In the genomic region with DNA sequence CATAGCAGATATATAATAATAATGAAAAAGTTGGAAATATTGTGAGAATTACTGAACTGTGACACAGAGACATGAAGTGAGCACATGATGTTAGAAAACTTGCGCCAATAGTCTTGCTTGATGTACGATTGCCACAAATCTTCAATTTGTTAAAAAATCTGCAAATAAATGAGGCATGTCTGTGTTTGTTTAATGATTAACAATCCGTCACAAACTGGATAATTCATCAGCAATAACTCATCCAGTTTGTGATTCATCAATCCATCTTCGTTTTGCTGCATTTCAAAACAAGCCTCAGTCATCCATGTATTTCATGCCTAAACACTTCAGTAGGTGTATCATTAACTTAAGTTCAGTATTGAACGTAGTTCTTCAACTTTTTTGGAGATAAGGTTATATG, we compare ENCODE assay signal across 27 cellular contexts. TPM values are rescaled to one million over a fixed set of nuclear protein-coding genes. Genes with fewer than 3 reads are reported as not detected.
A peak's percentile ranks its signal among the peaks of the same experiment; 100 is the strongest.
DNase-seq lines count a peak whose midpoint lies in the region; ATAC-seq, FAIRE-seq and TF ChIP-seq lines count a peak whose summit lies in the region.
"Had no signal": no experiment of that assay in that cellular context is flagged by ENCODE, and none has a peak within 500 bp of the region (broad histone marks: within the 10 kb centered on the region; RNA-seq: fewer than 3 reads in every experiment).

No MANE protein-coding gene starts in this region.

- POLR2A ChIA-PET in A549 (lab: Yijun Ruan, JAX): interaction anchor here (1.6 kb wide), 1 partner anchor 34 kb away, joined by 5 read pairs; a partner anchor contains a TSS

- H4K20me1 ChIP-seq in mammary epithelial cell (ENCODE audit: insufficient read depth, low read length): no peaks in the 10 kb centered on the region

- intact Hi-C loops in mammary epithelial cell (cut with micrococcal nuclease): no loop called here
- intact Hi-C loops in Right ventricle myocardium superior (cut with DNase I): no loop called here

- H3K4me1 ChIP-seq in A549 (peaks cover 18% of the 10 kb centered on the region), mammary epithelial cell (ENCODE audit: insufficient read depth, low read length) (peaks cover 22% of the 10 kb centered on the region)
- H3K4me1 ChIP-seq: suprapubic skin had no signal

- CTCF ChIA-PET in A549 (lab: Yijun Ruan, JAX) (interaction anchor here (1.0 to 1.4 kb wide), 2 partner anchors 13 to 15 kb away, joined by 4 to 6 read pairs; no protein-coding TSS in a partner anchor), mammary epithelial cell (lab: Charles Lee; ENCODE audit: low non-redundant PET) (no interaction called here)

- BruUV-seq in mammary epithelial cell (replicated peaks; lab: Mats Ljungman, UMichigan): no TSS peak

- no peak for TF ChIP-seq EP300 in A549 (IDR thresholded peaks at IDR 0.05)

- H3K9me3 ChIP-seq in A549: no peaks in the 10 kb centered on the region
- H3K9me3 ChIP-seq in mammary epithelial cell (replicated peaks; ENCODE audit: insufficient read depth, low read length): no peaks in the 10 kb centered on the region
- H3K9me3 ChIP-seq: suprapubic skin had no signal

- in situ Hi-C loops in mammary epithelial cell (cut with MboI; ENCODE audit: low sequenced_read_pairs in 2 of 2): no loop called here

- peaks cover 48% of the 10 kb centered on the region for H3K36me3 Mint-ChIP-seq in HFFc6 (ENCODE audit: low read depth)
- H3K36me3 Mint-ChIP-seq in type B pancreatic cell: peaks cover 31% of the 10 kb centered on the region

- ATAC-seq in A549: peak; percentile 33 to 49; a peak in 2 of 6 replicates
- ATAC-seq in Right ventricle myocardium superior (ENCODE audit: poor library complexity): no peak
- ATAC-seq: left colon, Right ventricle myocardium inferior had no signal

- H3K27me3 ChIP-seq in mammary epithelial cell (ENCODE audit: insufficient read depth, low read length) (no peaks in the 10 kb centered on the region), kidney epithelial cell (ENCODE audit: control insufficient read depth, insufficient read depth, low read length) (no peaks in the 10 kb centered on the region)
- H3K27me3 ChIP-seq: suprapubic skin had no signal

- no peak for TF ChIP-seq RAD21 in A549 (conservative IDR thresholded peaks at IDR 0.05 in 1 of 2, IDR thresholded peaks at IDR 0.05 in 1 of 2)

- H3K9me3 Mint-ChIP-seq in HFFc6: no peaks in the 10 kb centered on the region
- H3K9me3 Mint-ChIP-seq in type B pancreatic cell: no peaks in the 10 kb centered on the region
- H3K9me3 Mint-ChIP-seq: memory B cell had no signal

- no peak overlapping the region for H3K4me3 Mint-ChIP-seq in HFFc6
- no peak overlapping the region for H3K4me3 Mint-ChIP-seq in type B pancreatic cell
- H3K4me3 Mint-ChIP-seq: activated B cell treated with CpG ODN at 0.5 μM for 24 hours, brain, memory B cell had no signal

- no peak for TF ChIP-seq POLR2A in A549 (IDR thresholded peaks at IDR 0.05; ENCODE audit: low read length)

- H3K27ac ChIP-seq in A549 (0 out of 6 replicates have a peak overlapping the region, but pooled peaks of 1 of the 2 experiments have one; percentile 3), mammary epithelial cell (ENCODE audit: insufficient read depth, low read depth, low read length) (peak overlapping the region; percentile 2)
- H3K27ac ChIP-seq: skin epidermis, suprapubic skin had no signal

- 21% methylated on average over 5 of the region's 5 CpGs for WGBS in A549 (ENCODE audit: missing lambda C conversion rate)
- WGBS in mammary epithelial cell (ENCODE audit: low coverage, missing lambda C conversion rate): 24% methylated on average over 5 of the region's 5 CpGs

- peak; percentile 81 for FAIRE-seq in A549 (lab: Jason Lieb, UNC)
- FAIRE-seq: A204.1, GM12892, H54 had no signal

- H3K9ac ChIP-seq in mammary epithelial cell (ENCODE audit: insufficient read depth, low read length): no peak overlapping the region

- no peak overlapping the region for H2AFZ ChIP-seq in mammary epithelial cell (ENCODE audit: low read depth, low read length)

- peaks cover 33% of the 10 kb centered on the region for H3K4me1 Mint-ChIP-seq in HFFc6 (ENCODE audit: low read depth)
- no peaks in the 10 kb centered on the region for H3K4me1 Mint-ChIP-seq in type B pancreatic cell (ENCODE audit: unreplicated experiment)
- H3K4me1 Mint-ChIP-seq: activated B cell treated with CpG ODN at 0.5 μM for 24 hours, brain, memory B cell had no signal

- no peaks in the 10 kb centered on the region for H3K27me3 Mint-ChIP-seq in HFFc6 (ENCODE audit: insufficient read depth)
- no peaks in the 10 kb centered on the region for H3K27me3 Mint-ChIP-seq in type B pancreatic cell
- H3K27me3 Mint-ChIP-seq: activated B cell treated with CpG ODN at 0.5 μM for 24 hours, brain, memory B cell had no signal

- no peak for TF ChIP-seq CTCF in A549 (IDR thresholded peaks at IDR 0.05)
- no peak for TF ChIP-seq CTCF in HFFc6 (IDR thresholded peaks at IDR 0.05)
- TF ChIP-seq CTCF in mammary epithelial cell (conservative IDR thresholded peaks at IDR 0.05 in 1 of 2, IDR thresholded peaks at IDR 0.05 in 1 of 2; ENCODE audit: extremely low read depth in 1 of 2, insufficient read depth in 1 of 2, low read depth in 1 of 2, low read length in 2 of 2): no peak
- TF ChIP-seq CTCF in kidney epithelial cell (IDR thresholded peaks at IDR 0.05; ENCODE audit: insufficient read depth, low read length, poor library complexity, severe bottlenecking): no peak
- TF ChIP-seq CTCF in type B pancreatic cell (conservative IDR thresholded peaks at IDR 0.05): no peak

- DNase-seq in A549 (ENCODE audit: low read depth in 1 of 2, low spot score in 1 of 2): peak in 1 of 2 experiments; percentile 19
- DNase-seq in HFFc6: peak; percentile 7
- DNase-seq in mammary epithelial cell: peak; percentile 75
- DNase-seq in kidney epithelial cell (ENCODE audit: low read depth): peak; percentile 51
- no peak for DNase-seq in foreskin melanocyte
- no peak for DNase-seq in NCI-H1417 treated with DMSO at 0.1 percent for 48 hours (lab: John Stamatoyannopoulos, UW)
- no peak for DNase-seq in Right ventricle myocardium superior
- no peak for DNase-seq in type B pancreatic cell (ENCODE audit: extremely low spot score, unreplicated experiment)
- DNase-seq: activated B cell treated with CpG ODN at 0.5 μM for 24 hours; activated CD4-positive, alpha-beta T cell treated with anti-CD3 and anti-CD28 coated beads, Interleukin-2, amount 50 U/mL, for 4 hours; activated CD8-positive, alpha-beta memory T cell treated with anti-CD3 and anti-CD28 coated beads, Interleukin-2, amount 50 U/mL, for 4 hours; DND-41; effector CD4-positive, alpha-beta T cell; head of caudate nucleus; Kasumi-1; left colon; NCI-H187; NCI-H69; T1000 had no signal

- H3K27ac Mint-ChIP-seq in HFFc6: peak overlapping the region; percentile 33; the same call in 1 of the 2 replicates
- H3K27ac Mint-ChIP-seq in type B pancreatic cell: no peak overlapping the region
- H3K27ac Mint-ChIP-seq: activated B cell treated with CpG ODN at 0.5 μM for 24 hours, brain, memory B cell had no signal

- H3K4me2 ChIP-seq in A549 (peak overlapping the region; percentile 21; the same call in 2 of the 3 replicates), mammary epithelial cell (ENCODE audit: insufficient read depth, low read depth, low read length) (peak overlapping the region; percentile 11)

- H3K36me3 ChIP-seq in mammary epithelial cell (ENCODE audit: insufficient read depth, low read length) (peaks cover 21% of the 10 kb centered on the region), kidney epithelial cell (ENCODE audit: control insufficient read depth, insufficient read depth, low read length) (peaks cover 4% of the 10 kb centered on the region)

- dilution Hi-C loops in mammary epithelial cell (cut with HindIII; ENCODE audit: low sequenced_read_pairs): no loop called here

- H3K4me3 ChIP-seq in A549 (no peak overlapping the region), mammary epithelial cell (replicated peaks in 1 of 3; ENCODE audit: insufficient read depth in 1 of 3, low read depth in 2 of 3, low read length in 3 of 3) (no peak overlapping the region), kidney epithelial cell (ENCODE audit: low read depth, low read length) (no peak overlapping the region)
- H3K4me3 ChIP-seq: skin epidermis, suprapubic skin had no signal

- peaks cover 3% of the 10 kb centered on the region for H3K79me2 ChIP-seq in mammary epithelial cell (ENCODE audit: insufficient read depth, low read length)

RNA-seq across cellular contexts. Expression of a gene that starts 25.5 kb away (rescaled TPM):
- polyA plus RNA-seq in A549 (2011; rRNA removed): 291 and 338 TPM in 2 replicates
- 133 and 172 TPM in 2 replicates for polyA plus RNA-seq in A549 (2012; cell fraction: cytosol; rRNA removed)
- polyA plus RNA-seq in A549 (2012; cell fraction: nucleus; rRNA removed): 55.4 and 118 TPM in 2 replicates
- polyA plus RNA-seq in A549 (2017; fragmentation: RNase III; extraction: RNeasy Plus Mini Kit Qiagen cat#74134 plus additional on column Dnase treatment): 202 to 209 TPM (median 207 TPM) in 3 replicates
- 162 and 325 TPM in 2 replicates for polyA minus RNA-seq in A549 (2011; rRNA and poly(A)+ RNA removed)
- total RNA-seq in HFFc6 (2021; fragmentation: NEBNext Ultra II Directional; extraction: Animal tissue kit (Norgen Biotek cat#: 25700)): 10 to 100 TPM; 59.7 to 71.0 (median 67.7) TPM
- 10 to 100 TPM; 58.5 to 72.9 TPM for total RNA-seq in mammary epithelial cell
- polyA plus RNA-seq in mammary epithelial cell: 88.3 TPM
- polyA minus RNA-seq in mammary epithelial cell: 250 TPM
- total RNA-seq in kidney epithelial cell: 122 and 178 TPM in 2 replicates
- total RNA-seq in Right ventricle myocardium superior: 108 TPM
- total RNA-seq in type B pancreatic cell (ENCODE audit: low replicate concordance): 61.6 and 66.4 TPM in 2 replicates

RNA-seq across cellular contexts. Expression of a gene that starts 34.0 kb away (rescaled TPM):
- polyA plus RNA-seq in A549 (2011; rRNA removed) (158 and 186 TPM in 2 replicates), A549 (2017; fragmentation: RNase III; extraction: RNeasy Plus Mini Kit Qiagen cat#74134 plus additional on column Dnase treatment) (71.4 to 74.8 TPM (median 72.2 TPM) in 3 replicates), mammary epithelial cell (88.6 TPM)
- 55.5 and 64.6 TPM in 2 replicates for polyA plus RNA-seq in A549 (2012; cell fraction: cytosol; rRNA removed)
- 48.7 and 64.7 TPM in 2 replicates for polyA plus RNA-seq in A549 (2012; cell fraction: nucleus; rRNA removed)
- polyA minus RNA-seq in A549 (2011; rRNA and poly(A)+ RNA removed): 133 and 151 TPM in 2 replicates
- total RNA-seq in HFFc6 (2021; fragmentation: NEBNext Ultra II Directional; extraction: Animal tissue kit (Norgen Biotek cat#: 25700)): 10 to 100 TPM; 50.8 to 63.4 (median 57.6) TPM
- total RNA-seq in mammary epithelial cell (10 to 100 TPM; 61.2 to 82.8 TPM), kidney epithelial cell (78.2 and 84.5 TPM in 2 replicates), Right ventricle myocardium superior (8.6 TPM), type B pancreatic cell (ENCODE audit: low replicate concordance) (50.8 and 63.1 TPM in 2 replicates)
- 107 TPM for polyA minus RNA-seq in mammary epithelial cell

RNA-seq across cellular contexts. Expression of a gene that starts 44.7 kb away (rescaled TPM):
- polyA plus RNA-seq in A549 (2011; rRNA removed) (35.1 and 41.1 TPM in 2 replicates), A549 (2017; fragmentation: RNase III; extraction: RNeasy Plus Mini Kit Qiagen cat#74134 plus additional on column Dnase treatment) (18.6 to 21.5 TPM (median 20.7 TPM) in 3 replicates), mammary epithelial cell (18.2 TPM)
- 7.6 and 10.0 TPM in 2 replicates for polyA plus RNA-seq in A549 (2012; cell fraction: cytosol; rRNA removed)
- polyA plus RNA-seq in A549 (2012; cell fraction: nucleus; rRNA removed): 2.5 and 3.7 TPM in 2 replicates
- polyA minus RNA-seq in A549 (2011; rRNA and poly(A)+ RNA removed): 44.4 and 49.8 TPM in 2 replicates
- total RNA-seq in HFFc6 (2021; fragmentation: NEBNext Ultra II Directional; extraction: Animal tissue kit (Norgen Biotek cat#: 25700)): 10 to 100 TPM; 11.5 to 17.5 (median 15.8) TPM
- total RNA-seq in mammary epithelial cell (10 to 100 TPM; 20.3 to 25.8 TPM), kidney epithelial cell (17.3 and 25.7 TPM in 2 replicates), Right ventricle myocardium superior (4.5 TPM), type B pancreatic cell (ENCODE audit: low replicate concordance) (14.0 and 20.7 TPM in 2 replicates)
- polyA minus RNA-seq in mammary epithelial cell: 25.0 TPM

RNA-seq across cellular contexts. Expression of a gene that starts 46.1 kb away (rescaled TPM):
- polyA plus RNA-seq in A549 (2011; rRNA removed): 74.7 and 99.3 TPM in 2 replicates
- polyA plus RNA-seq in A549 (2012; cell fraction: cytosol; rRNA removed): 75.3 and 81.9 TPM in 2 replicates
- polyA plus RNA-seq in A549 (2012; cell fraction: nucleus; rRNA removed): 32.9 and 52.1 TPM in 2 replicates
- 72.5 to 76.3 TPM (median 72.8 TPM) in 3 replicates for polyA plus RNA-seq in A549 (2017; fragmentation: RNase III; extraction: RNeasy Plus Mini Kit Qiagen cat#74134 plus additional on column Dnase treatment)
- polyA minus RNA-seq in A549 (2011; rRNA and poly(A)+ RNA removed): 55.5 and 60.8 TPM in 2 replicates
- total RNA-seq in HFFc6 (2021; fragmentation: NEBNext Ultra II Directional; extraction: Animal tissue kit (Norgen Biotek cat#: 25700)): 10 to 100 TPM; 53.6 to 75.1 (median 70.6) TPM
- total RNA-seq in mammary epithelial cell: 10 to 100 TPM; 58.7 to 83.2 TPM
- polyA plus RNA-seq in mammary epithelial cell: 87.1 TPM
- 36.2 TPM for polyA minus RNA-seq in mammary epithelial cell
- 158 and 214 TPM in 2 replicates for total RNA-seq in kidney epithelial cell
- total RNA-seq in Right ventricle myocardium superior: 12.4 TPM
- total RNA-seq in type B pancreatic cell (ENCODE audit: low replicate concordance): 20.9 and 29.8 TPM in 2 replicates

Comparison
In these comparisons a context has a peak if more than half of its experiments do, and no peak if none do; other contexts are left out.
1. DNase-seq: peak in HFFc6 (single experiment), mammary epithelial cell (single experiment) and kidney epithelial cell (single experiment); none in foreskin melanocyte (single experiment), NCI-H1417 treated with DMSO at 0.1 percent for 48 hours (single experiment), Right ventricle myocardium superior (single experiment) and type B pancreatic cell (single experiment).